Comparison of ENCODE assay signal across 7 cellular contexts in genomic region chr15:64775551-64776401, GRCh38. TPM values are rescaled to one million over a fixed set of nuclear protein-coding genes. Genes with fewer than 3 reads are reported as not detected.
DNase-seq lines count a peak whose midpoint lies in the region; ATAC-seq and TF ChIP-seq lines count a peak whose summit lies in the region.

TSS of gene RBPMS2 (minus strand) at chr15:64775589. CDS start at chr15:64775319, 270 bp downstream.

- H3K27me3 Mint-ChIP-seq in GM23338 (ENCODE audit: insufficient read depth, low read depth, poor library complexity) = peaks cover 14% of the 10 kb centered on the region

- peak within 1 kb of the TSS; percentile 70 for H3K9ac ChIP-seq in rectal smooth muscle tissue (ENCODE audit: low read length)

- no peak within 1 kb of the TSS for H2AFZ ChIP-seq in GM23338

- H3K4me3 ChIP-seq in GM23338 = peak within 1 kb of the TSS; percentile 98
- H3K4me3 ChIP-seq in WI38 (ENCODE audit: low read depth, low read length) = peak within 1 kb of the TSS; percentile 52
- peak within 1 kb of the TSS; percentile 99 for H3K4me3 ChIP-seq in cardiac muscle cell
- H3K4me3 ChIP-seq in rectal smooth muscle tissue (ENCODE audit: low read length) = peak within 1 kb of the TSS; percentile 77

- H3K4me3 Mint-ChIP-seq in GM23338 = peak within 1 kb of the TSS; percentile 99

- peak within 1 kb of the TSS; percentile 100 for H3K4me2 ChIP-seq in GM23338

- peaks cover 74% of the 10 kb centered on the region for H3K79me2 ChIP-seq in GM23338 (replicated peaks; ENCODE audit: insufficient read depth)

- H3K27me3 ChIP-seq in GM23338 (ENCODE audit: insufficient read depth) (no peaks in the 10 kb centered on the region), cardiac muscle cell (no peaks in the 10 kb centered on the region), rectal smooth muscle tissue (ENCODE audit: control insufficient read depth, insufficient read depth, low read length) (no peaks in the 10 kb centered on the region)

- ATAC-seq in GM23338 = peak; percentile 17
- no peak for ATAC-seq in GM18858 (IDR thresholded peaks at IDR 0.05; ENCODE audit: unreplicated experiment)
- ATAC-seq in HG03280 (IDR thresholded peaks at IDR 0.05; ENCODE audit: unreplicated experiment) = no peak

- no peaks in the 10 kb centered on the region for H3K9me2 ChIP-seq in GM23338 (ENCODE audit: insufficient read depth)

- H3K36me3 Mint-ChIP-seq in GM23338 (ENCODE audit: low read depth) = peaks cover 26% of the 10 kb centered on the region

- H3K36me3 ChIP-seq in GM23338 (ENCODE audit: insufficient read depth) = no peaks in the 10 kb centered on the region
- H3K36me3 ChIP-seq in cardiac muscle cell = no peaks in the 10 kb centered on the region
- H3K36me3 ChIP-seq in rectal smooth muscle tissue (ENCODE audit: control insufficient read depth, insufficient read depth, low read length) = no peaks in the 10 kb centered on the region

- H3K27ac ChIP-seq in GM23338 (ENCODE audit: low read depth) = peak within 1 kb of the TSS; percentile 99
- peak within 1 kb of the TSS; percentile 99 for H3K27ac ChIP-seq in cardiac muscle cell
- peak within 1 kb of the TSS; percentile 97 for H3K27ac ChIP-seq in rectal smooth muscle tissue (ENCODE audit: low read depth, low read length)

- peak within 1 kb of the TSS; percentile 98 for H3K27ac Mint-ChIP-seq in GM23338

- H3K4me1 ChIP-seq in GM23338 (ENCODE audit: insufficient read depth) (peaks cover 63% of the 10 kb centered on the region), cardiac muscle cell (ENCODE audit: low read depth) (peaks cover 44% of the 10 kb centered on the region), rectal smooth muscle tissue (ENCODE audit: control insufficient read depth, insufficient read depth, low read length) (peaks cover 16% of the 10 kb centered on the region)

- H3K9me3 Mint-ChIP-seq in GM23338 = peaks cover 4% of the 10 kb centered on the region; the same call in 2 of the 3 replicates

- DNase-seq in GM23338 (ENCODE audit: low spot score) (peak; percentile 66), cardiac muscle cell (ENCODE audit: low read depth in 1 of 2, low spot score in 1 of 2) (peak; percentile 31 to 85), OCI-M2 (lab: John Stamatoyannopoulos, UW; ENCODE audit: unreplicated experiment) (no peak)

- peaks cover 8% of the 10 kb centered on the region; the same call in 1 of the 2 replicates for H3F3A ChIP-seq in GM23338 (replicated peaks; ENCODE audit: low read depth)

- no peaks in the 10 kb centered on the region for H3K9me3 ChIP-seq in cardiac muscle cell (ENCODE audit: low read depth)

- peaks cover 49% of the 10 kb centered on the region for H3K4me1 Mint-ChIP-seq in GM23338

- H4K20me1 ChIP-seq in GM23338 (replicated peaks; ENCODE audit: insufficient read depth) = peaks cover 22% of the 10 kb centered on the region

- TF ChIP-seq CTCF in GM23338 (conservative IDR thresholded peaks at IDR 0.05; ENCODE audit: low read depth in 2 of 2) (no peak), WI38 (IDR thresholded peaks at IDR 0.05; ENCODE audit: low read depth, low read length) (no peak), cardiac muscle cell (IDR thresholded peaks at IDR 0.05; ENCODE audit: low read depth, low read length) (no peak)

TF ChIP-seq in GM23338, 12 proteins besides CTCF, POLR2A, EP300 and RAD21:
- TF ChIP-seq EZH2 (IDR thresholded peaks at IDR 0.05; ENCODE audit: low read depth, unreplicated experiment) (no peak), ZNF114 (CRISPR knock-in tag; IDR thresholded peaks at IDR 0.05) (no peak), ZNF462 (CRISPR knock-in tag; IDR thresholded peaks at IDR 0.05) (no peak), EZH2phosphoT487 (IDR thresholded peaks at IDR 0.05; ENCODE audit: unreplicated experiment) (no peak), JUNB (IDR thresholded peaks at IDR 0.05; ENCODE audit: unreplicated experiment) (no peak)
TF ChIP-seq in GM23338: peak in this region for 0.

RNA-seq across cellular contexts. Expression of gene RBPMS2, which starts in this region (rescaled TPM):
- total RNA-seq in GM23338 (2014; rRNA removed; shearing (Covaris generic)) = 36.9 and 53.3 TPM in 2 replicates
- polyA plus RNA-seq in GM23338 (2016; fragmentation: Nextera tagmentation; extraction: Ambion mirVana) (171 and 179 TPM in 2 replicates), cardiac muscle cell (213 and 223 TPM in 2 replicates)
- 18.4 and 35.4 TPM in 2 replicates for total RNA-seq in cardiac muscle cell
